35 cellular contexts compared by ENCODE assay signal in the genomic region with DNA sequence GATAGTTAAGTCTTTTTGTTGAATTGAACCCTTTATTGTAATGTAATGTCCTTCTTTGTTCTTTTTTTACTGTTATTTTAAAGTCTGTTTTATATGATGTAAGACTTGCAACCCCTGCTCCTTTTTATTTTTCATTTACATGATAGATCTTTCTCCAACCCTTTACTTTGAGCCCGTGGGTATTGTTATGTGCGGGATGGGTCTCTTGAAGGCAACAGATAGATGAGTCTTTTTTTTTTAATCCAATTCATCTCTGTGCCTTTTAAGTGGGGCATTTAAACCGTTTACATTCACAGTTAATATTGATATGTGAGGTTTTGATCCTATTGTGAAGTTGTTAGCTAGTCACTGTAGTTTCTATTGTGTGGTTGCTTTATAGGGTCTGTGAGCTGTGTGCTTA.
"Had no signal": no experiment of that assay in that cellular context is flagged by ENCODE, and none has a peak within 500 bp of the region (broad histone marks: within the 10 kb centered on the region; RNA-seq: fewer than 3 reads in every experiment).

No MANE protein-coding gene starts in this region.

- H3K27ac Mint-ChIP-seq: activated CD4-positive, alpha-beta memory T cell treated with anti-CD3 and anti-CD28 coated beads for 36 hours; activated CD4-positive, alpha-beta T cell treated with anti-CD3 and anti-CD28 coated beads for 36 hours; activated CD4-positive, alpha-beta T cell treated with anti-CD3 and anti-CD28 coated beads, Interleukin-2, amount 10 ng/mL, durations not matched to agents 24 days and 14 days; activated CD8-positive, alpha-beta memory T cell treated with anti-CD3 and anti-CD28 coated beads, Interleukin-2, amount 10 ng/mL, durations not matched to agents 7 days and 5 days; activated CD8-positive, alpha-beta T cell treated with anti-CD3 and anti-CD28 coated beads, Interleukin-2, amount 10 ng/mL, durations not matched to agents 7 days and 5 days; activated naive CD8-positive, alpha-beta T cell; activated T-cell treated with anti-CD3 and anti-CD28 coated beads, Interleukin-2, amount 50 U/mL, for 24 hours; activated T-helper 17 cell treated with anti-CD3 and anti-CD28 coated beads, Interleukin-2, amount 50 U/mL, for 72 hours; effector memory CD8-positive, alpha-beta T cell; T-helper 1 cell treated with Interleukin-12 subunit alpha and Interleukin-12 subunit beta and Interleukin-4 antibody, amounts not matched to agents 30 μg/mL and 1 μg/mL, for 36 hours; T-helper 2 cell treated with Interferon-gamma antibody and Interleukin-4, amounts not matched to agents 5 μg/mL and 100 μg/mL, for 36 hours had no signal

- H3K27me3 ChIP-seq: brain microvascular endothelial cell, esophagus muscularis mucosa, foreskin keratinocyte, gastrocnemius medialis, heart right ventricle, hepatocyte had no signal

- H2AFZ ChIP-seq: hepatocyte had no signal

- H3K36me3 ChIP-seq: brain microvascular endothelial cell, esophagus muscularis mucosa, gastrocnemius medialis, heart right ventricle, WERI-Rb-1 had no signal

- H3K9me3 Mint-ChIP-seq: activated CD4-positive, alpha-beta T cell treated with anti-CD3 and anti-CD28 coated beads, Interleukin-2, amount 10 ng/mL, durations not matched to agents 24 days and 14 days; activated T-helper 17 cell treated with anti-CD3 and anti-CD28 coated beads, Interleukin-2, amount 50 U/mL, for 72 hours; effector memory CD8-positive, alpha-beta T cell; T-helper 1 cell treated with Interleukin-12 subunit alpha and Interleukin-12 subunit beta and Interleukin-4 antibody, amounts not matched to agents 30 μg/mL and 1 μg/mL, for 36 hours; T-helper 2 cell treated with Interferon-gamma antibody and Interleukin-4, amounts not matched to agents 5 μg/mL and 100 μg/mL, for 36 hours had no signal

- ATAC-seq: activated CD4-positive, alpha-beta T cell treated with anti-CD3 and anti-CD28 coated beads for 36 hours; activated CD8-positive, alpha-beta memory T cell treated with anti-CD3 and anti-CD28 coated beads, Interleukin-2, amount 10 ng/mL, durations not matched to agents 7 days and 5 days; activated CD8-positive, alpha-beta T cell treated with anti-CD3 and anti-CD28 coated beads, Interleukin-2, amount 10 ng/mL, durations not matched to agents 7 days and 5 days; activated T-helper 17 cell treated with anti-CD3 and anti-CD28 coated beads, Interleukin-2, amount 50 U/mL, for 72 hours; effector memory CD8-positive, alpha-beta T cell; foreskin keratinocyte; gastrocnemius medialis; heart right ventricle had no signal

- H3K27ac ChIP-seq: brain microvascular endothelial cell, esophagus muscularis mucosa, foreskin keratinocyte, gastrocnemius medialis, heart right ventricle, hepatocyte, WERI-Rb-1 had no signal

- H3K9me3 ChIP-seq: gastrocnemius medialis had no signal

- DNase-seq: activated CD4-positive, alpha-beta memory T cell treated with anti-CD3 and anti-CD28 coated beads for 36 hours; activated CD4-positive, alpha-beta T cell treated with anti-CD3 and anti-CD28 coated beads for 36 hours; activated CD4-positive, alpha-beta T cell treated with anti-CD3 and anti-CD28 coated beads, Interleukin-2, amount 10 ng/mL, durations not matched to agents 24 days and 14 days; activated CD4-positive, CD25-positive, alpha-beta regulatory T cell; activated CD4-positive, CD25-positive, alpha-beta regulatory T cell treated with anti-CD3 and anti-CD28 coated beads, Interleukin-2, amount 50 U/mL, for 72 hours; activated CD8-positive, alpha-beta memory T cell treated with anti-CD3 and anti-CD28 coated beads, Interleukin-2, amount 10 ng/mL, durations not matched to agents 7 days and 5 days; activated CD8-positive, alpha-beta memory T cell treated with anti-CD3 and anti-CD28 coated beads, Interleukin-2, amount 50 U/mL, for 4 hours; activated CD8-positive, alpha-beta T cell treated with anti-CD3 and anti-CD28 coated beads, Interleukin-2, amount 10 ng/mL, durations not matched to agents 7 days and 5 days; activated effector memory CD4-positive, alpha-beta T cell treated with Interleukin-2 at 50 U/mL for 16 hours; activated gamma-delta T cell treated with Interleukin-2 at 50 U/mL for 16 hours; activated naive CD4-positive, alpha-beta T cell treated with anti-CD3 and anti-CD28 coated beads, Interleukin-2, amount 50 U/mL, for 16 hours; activated naive CD4-positive, alpha-beta T cell treated with Interleukin-2 at 50 U/mL for 16 hours; activated T-cell treated with anti-CD3 and anti-CD28 coated beads, Interleukin-2, amount 50 U/mL, for 24 hours; amniotic stem cell; anterior cingulate cortex; brain microvascular endothelial cell; cortex of kidney; dermis blood vessel endothelial cell; effector CD4-positive, alpha-beta T cell; effector memory CD8-positive, alpha-beta T cell; erythroblast; foreskin keratinocyte; gastrocnemius medialis; heart right ventricle; T1000; WERI-Rb-1 had no signal

- H3K27me3 Mint-ChIP-seq: activated CD4-positive, alpha-beta memory T cell treated with anti-CD3 and anti-CD28 coated beads for 36 hours; activated CD4-positive, alpha-beta T cell treated with anti-CD3 and anti-CD28 coated beads for 36 hours; activated CD4-positive, alpha-beta T cell treated with anti-CD3 and anti-CD28 coated beads, Interleukin-2, amount 10 ng/mL, durations not matched to agents 24 days and 14 days; activated CD8-positive, alpha-beta memory T cell treated with anti-CD3 and anti-CD28 coated beads, Interleukin-2, amount 10 ng/mL, durations not matched to agents 7 days and 5 days; activated naive CD8-positive, alpha-beta T cell; activated T-cell treated with anti-CD3 and anti-CD28 coated beads, Interleukin-2, amount 50 U/mL, for 24 hours; activated T-helper 17 cell treated with anti-CD3 and anti-CD28 coated beads, Interleukin-2, amount 50 U/mL, for 72 hours; effector memory CD8-positive, alpha-beta T cell had no signal

- H3K4me3 Mint-ChIP-seq: activated CD4-positive, alpha-beta memory T cell treated with anti-CD3 and anti-CD28 coated beads for 36 hours; activated CD4-positive, alpha-beta T cell treated with anti-CD3 and anti-CD28 coated beads for 36 hours; activated CD4-positive, alpha-beta T cell treated with anti-CD3 and anti-CD28 coated beads, Interleukin-2, amount 10 ng/mL, durations not matched to agents 24 days and 14 days; activated CD8-positive, alpha-beta memory T cell treated with anti-CD3 and anti-CD28 coated beads, Interleukin-2, amount 10 ng/mL, durations not matched to agents 7 days and 5 days; activated CD8-positive, alpha-beta T cell treated with anti-CD3 and anti-CD28 coated beads, Interleukin-2, amount 10 ng/mL, durations not matched to agents 7 days and 5 days; activated naive CD8-positive, alpha-beta T cell; activated T-cell treated with anti-CD3 and anti-CD28 coated beads, Interleukin-2, amount 50 U/mL, for 24 hours; activated T-helper 17 cell treated with anti-CD3 and anti-CD28 coated beads, Interleukin-2, amount 50 U/mL, for 72 hours; effector memory CD8-positive, alpha-beta T cell; T-helper 1 cell treated with Interleukin-12 subunit alpha and Interleukin-12 subunit beta and Interleukin-4 antibody, amounts not matched to agents 30 μg/mL and 1 μg/mL, for 36 hours; T-helper 2 cell treated with Interferon-gamma antibody and Interleukin-4, amounts not matched to agents 5 μg/mL and 100 μg/mL, for 36 hours had no signal

- H3K4me3 ChIP-seq: esophagus muscularis mucosa, gastrocnemius medialis, heart right ventricle, hepatocyte had no signal

- FAIRE-seq: astrocyte, bronchial epithelial cell, colon had no signal

- H3K4me2 ChIP-seq: hepatocyte had no signal
